1 cellular context compared by ENCODE assay signal in the genomic region with DNA sequence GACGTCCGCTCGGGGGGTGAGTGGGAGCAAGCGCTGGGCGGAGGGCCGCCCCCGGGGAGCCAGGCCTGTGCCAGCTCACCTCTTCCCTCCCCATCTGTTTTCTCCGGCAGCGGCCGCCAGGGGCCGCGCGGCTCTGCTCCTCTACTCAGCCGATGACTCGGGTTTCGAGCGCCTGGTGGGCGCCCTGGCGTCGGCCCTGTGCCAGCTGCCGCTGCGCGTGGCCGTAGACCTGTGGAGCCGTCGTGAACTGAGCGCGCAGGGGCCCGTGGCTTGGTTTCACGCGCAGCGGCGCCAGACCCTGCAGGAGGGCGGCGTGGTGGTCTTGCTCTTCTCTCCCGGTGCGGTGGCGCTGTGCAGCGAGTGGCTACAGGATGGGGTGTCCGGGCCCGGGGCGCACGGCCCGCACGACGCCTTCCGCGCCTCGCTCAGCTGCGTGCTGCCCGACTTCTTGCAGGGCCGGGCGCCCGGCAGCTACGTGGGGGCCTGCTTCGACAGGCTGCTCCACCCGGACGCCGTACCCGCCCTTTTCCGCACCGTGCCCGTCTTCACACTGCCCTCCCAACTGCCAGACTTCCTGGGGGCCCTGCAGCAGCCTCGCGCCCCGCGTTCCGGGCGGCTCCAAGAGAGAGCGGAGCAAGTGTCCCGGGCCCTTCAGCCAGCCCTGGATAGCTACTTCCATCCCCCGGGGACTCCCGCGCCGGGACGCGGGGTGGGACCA.
A peak's percentile ranks its signal among the peaks of the same experiment; 100 is the strongest.
TF ChIP-seq lines count a peak whose summit lies in the region.

No MANE protein-coding gene starts in this region.

TF ChIP-seq in WTC11, 78 proteins besides CTCF, POLR2A, EP300 and RAD21 (continued from another document):
- TF ChIP-seq, protein P1, sequence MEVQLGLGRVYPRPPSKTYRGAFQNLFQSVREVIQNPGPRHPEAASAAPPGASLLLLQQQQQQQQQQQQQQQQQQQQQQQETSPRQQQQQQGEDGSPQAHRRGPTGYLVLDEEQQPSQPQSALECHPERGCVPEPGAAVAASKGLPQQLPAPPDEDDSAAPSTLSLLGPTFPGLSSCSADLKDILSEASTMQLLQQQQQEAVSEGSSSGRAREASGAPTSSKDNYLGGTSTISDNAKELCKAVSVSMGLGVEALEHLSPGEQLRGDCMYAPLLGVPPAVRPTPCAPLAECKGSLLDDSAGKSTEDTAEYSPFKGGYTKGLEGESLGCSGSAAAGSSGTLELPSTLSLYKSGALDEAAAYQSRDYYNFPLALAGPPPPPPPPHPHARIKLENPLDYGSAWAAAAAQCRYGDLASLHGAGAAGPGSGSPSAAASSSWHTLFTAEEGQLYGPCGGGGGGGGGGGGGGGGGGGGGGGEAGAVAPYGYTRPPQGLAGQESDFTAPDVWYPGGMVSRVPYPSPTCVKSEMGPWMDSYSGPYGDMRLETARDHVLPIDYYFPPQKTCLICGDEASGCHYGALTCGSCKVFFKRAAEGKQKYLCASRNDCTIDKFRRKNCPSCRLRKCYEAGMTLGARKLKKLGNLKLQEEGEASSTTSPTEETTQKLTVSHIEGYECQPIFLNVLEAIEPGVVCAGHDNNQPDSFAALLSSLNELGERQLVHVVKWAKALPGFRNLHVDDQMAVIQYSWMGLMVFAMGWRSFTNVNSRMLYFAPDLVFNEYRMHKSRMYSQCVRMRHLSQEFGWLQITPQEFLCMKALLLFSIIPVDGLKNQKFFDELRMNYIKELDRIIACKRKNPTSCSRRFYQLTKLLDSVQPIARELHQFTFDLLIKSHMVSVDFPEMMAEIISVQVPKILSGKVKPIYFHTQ (CRISPR knock-in tag; IDR thresholded peaks at IDR 0.05) = no peak
- 0 out of 2 replicates have a peak, but pooled peaks have one; percentile 79 for TF ChIP-seq ZNF219 (CRISPR knock-in tag; IDR thresholded peaks at IDR 0.05; ENCODE audit: borderline replicate concordance)
- no peak for TF ChIP-seq ZNF396 (CRISPR knock-in tag; IDR thresholded peaks at IDR 0.05; ENCODE audit: borderline replicate concordance)
- TF ChIP-seq ZNF232 (CRISPR knock-in tag; IDR thresholded peaks at IDR 0.05) = 0 out of 2 replicates have a peak, but pooled peaks have one; percentile 44
- TF ChIP-seq NR3C1 (CRISPR knock-in tag; conservative IDR thresholded peaks at IDR 0.05; ENCODE audit: low read depth) = no peak
- TF ChIP-seq, protein P2, sequence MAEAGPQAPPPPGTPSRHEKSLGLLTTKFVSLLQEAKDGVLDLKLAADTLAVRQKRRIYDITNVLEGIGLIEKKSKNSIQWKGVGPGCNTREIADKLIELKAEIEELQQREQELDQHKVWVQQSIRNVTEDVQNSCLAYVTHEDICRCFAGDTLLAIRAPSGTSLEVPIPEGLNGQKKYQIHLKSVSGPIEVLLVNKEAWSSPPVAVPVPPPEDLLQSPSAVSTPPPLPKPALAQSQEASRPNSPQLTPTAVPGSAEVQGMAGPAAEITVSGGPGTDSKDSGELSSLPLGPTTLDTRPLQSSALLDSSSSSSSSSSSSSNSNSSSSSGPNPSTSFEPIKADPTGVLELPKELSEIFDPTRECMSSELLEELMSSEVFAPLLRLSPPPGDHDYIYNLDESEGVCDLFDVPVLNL (CRISPR knock-in tag; IDR thresholded peaks at IDR 0.05; ENCODE audit: borderline replicate concordance, low read depth) = 0 out of 2 replicates have a peak, but pooled peaks have one; percentile 63
- TF ChIP-seq ZNF121 (CRISPR knock-in tag; IDR thresholded peaks at IDR 0.05) = 0 out of 2 replicates have a peak, but pooled peaks have one; percentile 43
- TF ChIP-seq ZNF138 (CRISPR knock-in tag; conservative IDR thresholded peaks at IDR 0.05) = 0 out of 2 replicates have a peak, but pooled peaks have one; percentile 40
- TF ChIP-seq TEAD1 (CRISPR knock-in tag; IDR thresholded peaks at IDR 0.05) = peak; percentile 48; the same call in 1 of the 2 replicates
- TF ChIP-seq TP53 (CRISPR knock-in tag; IDR thresholded peaks at IDR 0.05) = no peak
- TF ChIP-seq SP1 (CRISPR knock-in tag; conservative IDR thresholded peaks at IDR 0.05) = no peak
- TF ChIP-seq MYBL2 (CRISPR knock-in tag; IDR thresholded peaks at IDR 0.05) = no peak; the same call in 1 of the 2 replicates
- peak; percentile 8; the same call in 1 of the 2 replicates for TF ChIP-seq PRDM15 (CRISPR knock-in tag; IDR thresholded peaks at IDR 0.05)
- no peak for TF ChIP-seq FOXJ3 (CRISPR knock-in tag; IDR thresholded peaks at IDR 0.05; ENCODE audit: borderline replicate concordance)
- TF ChIP-seq FOXK1 (CRISPR knock-in tag; IDR thresholded peaks at IDR 0.05) = no peak
- peak; percentile 33; the same call in 1 of the 2 replicates for TF ChIP-seq ZNF317 (CRISPR knock-in tag; IDR thresholded peaks at IDR 0.05; ENCODE audit: borderline replicate concordance, low read depth)
- TF ChIP-seq, protein P3, sequence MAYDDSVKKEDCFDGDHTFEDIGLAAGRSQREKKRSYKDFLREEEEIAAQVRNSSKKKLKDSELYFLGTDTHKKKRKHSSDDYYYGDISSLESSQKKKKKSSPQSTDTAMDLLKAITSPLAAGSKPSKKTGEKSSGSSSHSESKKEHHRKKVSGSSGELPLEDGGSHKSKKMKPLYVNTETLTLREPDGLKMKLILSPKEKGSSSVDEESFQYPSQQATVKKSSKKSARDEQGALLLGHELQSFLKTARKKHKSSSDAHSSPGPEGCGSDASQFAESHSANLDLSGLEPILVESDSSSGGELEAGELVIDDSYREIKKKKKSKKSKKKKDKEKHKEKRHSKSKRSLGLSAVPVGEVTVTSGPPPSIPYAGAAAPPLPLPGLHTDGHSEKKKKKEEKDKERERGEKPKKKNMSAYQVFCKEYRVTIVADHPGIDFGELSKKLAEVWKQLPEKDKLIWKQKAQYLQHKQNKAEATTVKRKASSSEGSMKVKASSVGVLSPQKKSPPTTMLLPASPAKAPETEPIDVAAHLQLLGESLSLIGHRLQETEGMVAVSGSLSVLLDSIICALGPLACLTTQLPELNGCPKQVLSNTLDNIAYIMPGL (CRISPR knock-in tag; IDR thresholded peaks at IDR 0.05) = peak; percentile 95
- TF ChIP-seq RELA (CRISPR knock-in tag; IDR thresholded peaks at IDR 0.05; ENCODE audit: borderline replicate concordance) = 0 out of 2 replicates have a peak, but pooled peaks have one; percentile 57
- no peak for TF ChIP-seq ZBTB21 (CRISPR knock-in tag; IDR thresholded peaks at IDR 0.05; ENCODE audit: borderline replicate concordance)
- no peak for TF ChIP-seq ZNF425 (CRISPR knock-in tag; conservative IDR thresholded peaks at IDR 0.05)
- peak; percentile 40; the same call in 1 of the 2 replicates for TF ChIP-seq AFF4 (CRISPR knock-in tag; IDR thresholded peaks at IDR 0.05; ENCODE audit: borderline replicate concordance)
- TF ChIP-seq ZNF263 (CRISPR knock-in tag; IDR thresholded peaks at IDR 0.05; ENCODE audit: low read depth) = peak; percentile 30; the same call in 1 of the 2 replicates
- no peak; the same call in 1 of the 2 replicates for TF ChIP-seq NR1H2 (CRISPR knock-in tag; IDR thresholded peaks at IDR 0.05)
- no peak for TF ChIP-seq KAT7 (CRISPR knock-in tag; IDR thresholded peaks at IDR 0.05; ENCODE audit: borderline replicate concordance)
- TF ChIP-seq ZNF512 (CRISPR knock-in tag; IDR thresholded peaks at IDR 0.05; ENCODE audit: borderline replicate concordance) = no peak
- TF ChIP-seq ZNF281 (CRISPR knock-in tag; IDR thresholded peaks at IDR 0.05) = no peak
- TF ChIP-seq CBFB (CRISPR knock-in tag; IDR thresholded peaks at IDR 0.05; ENCODE audit: low read depth) = 0 out of 2 replicates have a peak, but pooled peaks have one; percentile 38
